ENCODE assay signal across 23 cellular contexts in genomic region chr1:34774967-34775366, GRCh38. TPM values are rescaled to one million over a fixed set of nuclear protein-coding genes. Genes with fewer than 3 reads are reported as not detected.
DNase-seq lines count a peak whose midpoint lies in the region; ATAC-seq, FAIRE-seq and TF ChIP-seq lines count a peak whose summit lies in the region.
"Had no signal": no experiment of that assay in that cellular context is flagged by ENCODE, and none has a peak within 500 bp of the region (broad histone marks: within the 10 kb centered on the region; RNA-seq: fewer than 3 reads in every experiment).

No MANE protein-coding gene starts in this region.

- H2AK5ac ChIP-seq in mesendoderm (ENCODE audit: low read length): no peak overlapping the region

- WGBS in K562 (ENCODE audit: insufficient coverage, low coverage, missing lambda C conversion rate): 4% methylated on average over 7 of the region's 7 CpGs
- WGBS in mesendoderm (ENCODE audit: extremely low coverage, insufficient coverage, low lambda C conversion rate): no CpG with 5 or more reads among the region's 7 CpGs
- 65 to 81% (median 78%) methylated on average over 7 of the region's 7 CpGs for WGBS in spleen, 5 donors

- peak; percentile 59; the same call in 2 of the 3 replicates for ATAC-seq in K562
- no peak for ATAC-seq in HG03097 (IDR thresholded peaks at IDR 0.05; ENCODE audit: low FRiP score, unreplicated experiment)

- intact Hi-C loops in K562 (cut with micrococcal nuclease): no loop called here
- intact Hi-C loops in spleen (cut with DNase I; ENCODE audit: low total_unique reads): no loop called here
- intact Hi-C loops in dorsolateral prefrontal cortex (cut with DNase I): no loop called here

- H3K9me3 ChIP-seq in K562 (replicated peaks; ENCODE audit: control insufficient read depth, insufficient read depth, low read depth, low read length) (no peaks in the 10 kb centered on the region), spleen (no peaks in the 10 kb centered on the region)
- H3K9me3 ChIP-seq: HAP-1 had no signal

- H3K56ac ChIP-seq in mesendoderm (ENCODE audit: low read length): peak overlapping the region; percentile 72

- H3K23ac ChIP-seq in mesendoderm (ENCODE audit: low read length): no peak overlapping the region

- no peak overlapping the region for H3K4ac ChIP-seq in mesendoderm (ENCODE audit: low read depth, low read length)

- no peaks in the 10 kb centered on the region for H3K79me1 ChIP-seq in mesendoderm (ENCODE audit: low read length)

- in situ Hi-C loops in K562 (cut with MboI): no loop called here
- in situ Hi-C loops in brain microvascular endothelial cell (cut with HindIII; ENCODE audit: low pct_ligation_motif_present, low sequenced_read_pairs): no loop called here

- H3K9ac ChIP-seq in K562 (ENCODE audit: insufficient read depth in 1 of 2, low read depth in 2 of 2, low read length in 2 of 2) (no peak overlapping the region), mesendoderm (ENCODE audit: low read length) (no peak overlapping the region)

- H2BK5ac ChIP-seq in mesendoderm (ENCODE audit: low read length): no peak overlapping the region

- H3K27ac ChIP-seq in K562 (ENCODE audit: extremely low read depth, low read depth, low read length): no peak overlapping the region
- no peak overlapping the region for H3K27ac ChIP-seq in mesendoderm (ENCODE audit: low read depth, low read length)
- no peak overlapping the region for H3K27ac ChIP-seq in spleen
- no peak overlapping the region for H3K27ac ChIP-seq in dorsolateral prefrontal cortex
- H3K27ac ChIP-seq in brain microvascular endothelial cell: no peak overlapping the region

- H3K18ac ChIP-seq in mesendoderm (ENCODE audit: low read length): no peak overlapping the region

- H3K27me3 ChIP-seq in K562 (ENCODE audit: control insufficient read depth in 2 of 2, insufficient read depth in 2 of 2, low read length in 2 of 2) (peaks cover 41 to 47% of the 10 kb centered on the region in 2 experiments), mesendoderm (ENCODE audit: insufficient read depth, low read length, poor library complexity) (no peaks in the 10 kb centered on the region), spleen (replicated peaks in 1 of 7) (peaks cover 0 to 49% (median 0%) of the 10 kb centered on the region in 7 donors), dorsolateral prefrontal cortex (peaks cover 0 to 16% (median 0%) of the 10 kb centered on the region in 45 donors), brain microvascular endothelial cell (replicated peaks) (peaks cover 2% of the 10 kb centered on the region)

- H3K79me2 ChIP-seq in K562 (ENCODE audit: control insufficient read depth, insufficient read depth, low read length) (no peaks in the 10 kb centered on the region), mesendoderm (ENCODE audit: control insufficient read depth, insufficient read depth, low read length) (no peaks in the 10 kb centered on the region)

- POLR2A ChIA-PET in K562 (lab: Yijun Ruan, JAX): interaction anchor here (0.7 kb wide), 1 partner anchor 10 kb away, joined by 3 read pairs; no protein-coding TSS in a partner anchor

- H2AFZ ChIP-seq in K562 (ENCODE audit: low read depth, low read length): no peak overlapping the region

- H3K36me3 ChIP-seq in K562 (ENCODE audit: control insufficient read depth, insufficient read depth, low read length) (no peaks in the 10 kb centered on the region), mesendoderm (ENCODE audit: control insufficient read depth, insufficient read depth, low read length) (no peaks in the 10 kb centered on the region), spleen (no peaks in the 10 kb centered on the region), brain microvascular endothelial cell (replicated peaks) (no peaks in the 10 kb centered on the region)
- H3K36me3 ChIP-seq: HAP-1 had no signal

- H2BK15ac ChIP-seq in mesendoderm (replicated peaks; ENCODE audit: low read depth): no peak overlapping the region

- TF ChIP-seq RAD21 in K562 (CRISPR knock-in tag; conservative IDR thresholded peaks at IDR 0.05 in 1 of 2, IDR thresholded peaks at IDR 0.05 in 1 of 2): no peak

- H3K9me1 ChIP-seq in K562 (ENCODE audit: control insufficient read depth, insufficient read depth, low read length): no peaks in the 10 kb centered on the region

- CTCF ChIA-PET in K562 (lab: Yijun Ruan, JAX; ENCODE audit: low intra/inter-chr PET ratio): no interaction called here

- BruUV-seq in K562 (replicated peaks; lab: Mats Ljungman, UMichigan): no TSS peak

- H4K5ac ChIP-seq in mesendoderm (ENCODE audit: low read length): no peak overlapping the region

- no peak overlapping the region for H2BK120ac ChIP-seq in mesendoderm (ENCODE audit: low read depth, low read length)

- 0 out of 2 replicates have a peak, but pooled peaks cover 3% of the 10 kb centered on the region for H4K20me1 ChIP-seq in K562 (replicated peaks; ENCODE audit: control insufficient read depth, insufficient read depth, low read length)

- H3K4me3 ChIP-seq in K562: no peak overlapping the region
- H3K4me3 ChIP-seq in epithelial cell of proximal tubule (ENCODE audit: low read depth, low read length): no peak overlapping the region
- no peak overlapping the region for H3K4me3 ChIP-seq in mesendoderm (ENCODE audit: low read length)
- no peak overlapping the region for H3K4me3 ChIP-seq in spleen
- no peak overlapping the region for H3K4me3 ChIP-seq in dorsolateral prefrontal cortex
- no peak overlapping the region for H3K4me3 ChIP-seq in brain microvascular endothelial cell (ENCODE audit: low read depth, low read length)
- H3K4me3 ChIP-seq: HAP-1 had no signal

- no peak overlapping the region for H3K4me2 ChIP-seq in K562 (ENCODE audit: insufficient read depth, low read length)
- H3K4me2 ChIP-seq in mesendoderm (ENCODE audit: low read length): no peak overlapping the region

- DNase-seq in K562 (ENCODE audit: extremely low read depth in 1 of 4, low spot score in 3 of 4) (no peak), epithelial cell of proximal tubule (ENCODE audit: low read depth) (no peak), mesendoderm (no peak), spleen (peak; percentile 39), dorsolateral prefrontal cortex (no peak), brain microvascular endothelial cell (no peak), HuH-7 (ENCODE audit: low spot score) (no peak)
- DNase-seq: Calu3; CD4-positive, alpha-beta memory T cell; COR-L47; DMS53; DMS79 treated with DMSO at 0.1 percent for 48 hours; GOT3; HFFc6 had no signal

- no peak for TF ChIP-seq EP300 in K562 (IDR thresholded peaks at IDR 0.05; ENCODE audit: low read length)

- no peak overlapping the region for H4K8ac ChIP-seq in mesendoderm (ENCODE audit: low read depth, low read length)

- FAIRE-seq in K562 (lab: Jason Lieb, UNC): peak; percentile 55
- FAIRE-seq: G401.6, GM12892, H54 had no signal

- H3K4me1 ChIP-seq in K562 (replicated peaks in 1 of 2; ENCODE audit: control insufficient read depth in 2 of 2, insufficient read depth in 2 of 2, low read length in 2 of 2) (no peaks in the 10 kb centered on the region), mesendoderm (ENCODE audit: control insufficient read depth, low read depth, low read length) (no peaks in the 10 kb centered on the region), spleen (no peaks in the 10 kb centered on the region)
- H3K4me1 ChIP-seq: HAP-1 had no signal

- TF ChIP-seq CTCF in K562 (IDR thresholded peaks at IDR 0.05 in 2 of 3, conservative IDR thresholded peaks at IDR 0.05 in 1 of 3; ENCODE audit: insufficient read depth in 2 of 3, low read depth in 1 of 3, low read length in 3 of 3): no peak
- peak; percentile 24 for TF ChIP-seq CTCF in epithelial cell of proximal tubule (conservative IDR thresholded peaks at IDR 0.05; ENCODE audit: low read depth, low read length)
- no peak for TF ChIP-seq CTCF in spleen (IDR thresholded peaks at IDR 0.05 in 8 of 11, conservative IDR thresholded peaks at IDR 0.05 in 3 of 11)
- TF ChIP-seq CTCF in dorsolateral prefrontal cortex (IDR thresholded peaks at IDR 0.05 in 54 of 56, conservative IDR thresholded peaks at IDR 0.05 in 2 of 56; ENCODE audit: low read depth in 1 of 56, partially characterized antibody in 56 of 56): no peak
- TF ChIP-seq CTCF in brain microvascular endothelial cell (IDR thresholded peaks at IDR 0.05; ENCODE audit: low read depth, low read length, missing control alignments): no peak

- TF ChIP-seq POLR2A in K562 (conservative IDR thresholded peaks at IDR 0.05) (no peak), spleen (IDR thresholded peaks at IDR 0.05) (no peak)

RNA-seq across cellular contexts. Expression of gene GJB3, which starts 6.0 kb away (rescaled TPM):
- total RNA-seq in K562 (2011; cell fraction: chromatin; rRNA removed; ENCODE audit: low replicate concordance): not detected in 2 replicates
- total RNA-seq in K562 (2011; cell fraction: nucleolus; rRNA removed): not detected in 2 replicates
- total RNA-seq in K562 (2011; cell fraction: nucleoplasm; rRNA removed): not detected in 2 replicates
- total RNA-seq in K562 (2014; rRNA removed): not detected in 2 replicates
- total RNA-seq in K562 (2014; rRNA removed; fragmentation: Illumina TruSeq; extraction: Trizol): not detected in 2 replicates
- total RNA-seq in K562 (2015; rRNA removed; fragmentation: Illumina TruSeq; extraction: Trizol): not detected in 2 replicates
- not detected in 2 replicates for total RNA-seq in K562 (2021)
- not detected in 2 replicates for polyA plus RNA-seq in K562 (2011; rRNA removed)
- not detected in 2 replicates for polyA plus RNA-seq in K562 (2011; cell fraction: cytosol; rRNA removed)
- polyA plus RNA-seq in K562 (2011; cell fraction: nucleus; rRNA removed): not detected in 2 replicates
- polyA plus RNA-seq in K562 (2012): 0.10 TPM in 1 of 2 replicates, not detected in the other
- not detected in 2 replicates for polyA plus RNA-seq in K562 (2014; fragmentation: Illumina TruSeq; extraction: Trizol)
- not detected for polyA plus RNA-seq in K562 (2014; fragmentation: Nextera tagmentation; extraction: Ambion mirVana)
- polyA plus RNA-seq in K562 (2014; rRNA removed): not detected in 2 replicates
- polyA minus RNA-seq in K562 (2011; rRNA and poly(A)+ RNA removed): not detected in 2 replicates
- polyA minus RNA-seq in K562 (2011; cell fraction: cytosol; rRNA and poly(A)+ RNA removed): not detected in 2 replicates
- polyA minus RNA-seq in K562 (2011; cell fraction: nucleus; rRNA and poly(A)+ RNA removed): not detected in 2 replicates
- total RNA-seq in epithelial cell of proximal tubule: 25.0 and 40.6 TPM in 2 replicates
- polyA plus RNA-seq in mesendoderm (2013, experiment 1 of 2): 1.1 TPM
- polyA plus RNA-seq in mesendoderm (2013, experiment 2 of 2): 1.2 TPM
- total RNA-seq in spleen: not detected
- under 1 TPM; 0.11 to 0.23 (median 0.13) TPM for polyA plus RNA-seq in spleen
- 1 to 10 TPM in 11 of 120 experiments, under 1 TPM in 68, not detected in 41; 0.20 to 2.7 (median 0.49) TPM for total RNA-seq in dorsolateral prefrontal cortex
- total RNA-seq: A673; CD4-positive, alpha-beta memory T cell; Daoy had no signal
- polyA plus RNA-seq: BJ; CD4-positive, alpha-beta memory T cell had no signal

RNA-seq across cellular contexts. Expression of gene GJB4, which starts 15.4 kb away (rescaled TPM):
- total RNA-seq in K562 (2011; cell fraction: chromatin; rRNA removed; ENCODE audit: low replicate concordance): not detected in 2 replicates
- total RNA-seq in K562 (2011; cell fraction: nucleolus; rRNA removed): not detected in 2 replicates
- total RNA-seq in K562 (2011; cell fraction: nucleoplasm; rRNA removed): not detected in 2 replicates
- total RNA-seq in K562 (2014; rRNA removed): not detected in 2 replicates
- not detected in 2 replicates for total RNA-seq in K562 (2014; rRNA removed; fragmentation: Illumina TruSeq; extraction: Trizol)
- not detected in 2 replicates for total RNA-seq in K562 (2015; rRNA removed; fragmentation: Illumina TruSeq; extraction: Trizol)
- total RNA-seq in K562 (2021): not detected in 2 replicates
- polyA plus RNA-seq in K562 (2011; rRNA removed): 0.03 TPM in 1 of 2 replicates, not detected in the other
- not detected in 2 replicates for polyA plus RNA-seq in K562 (2011; cell fraction: cytosol; rRNA removed)
- polyA plus RNA-seq in K562 (2011; cell fraction: nucleus; rRNA removed): not detected in 2 replicates
- 0.03 TPM in 1 of 2 replicates, not detected in the other for polyA plus RNA-seq in K562 (2012)
- not detected in 2 replicates for polyA plus RNA-seq in K562 (2014; fragmentation: Illumina TruSeq; extraction: Trizol)
- not detected for polyA plus RNA-seq in K562 (2014; fragmentation: Nextera tagmentation; extraction: Ambion mirVana)
- polyA plus RNA-seq in K562 (2014; rRNA removed): not detected in 2 replicates
- not detected in 2 replicates for polyA minus RNA-seq in K562 (2011; rRNA and poly(A)+ RNA removed)
- polyA minus RNA-seq in K562 (2011; cell fraction: cytosol; rRNA and poly(A)+ RNA removed): not detected in 2 replicates
- polyA minus RNA-seq in K562 (2011; cell fraction: nucleus; rRNA and poly(A)+ RNA removed): not detected in 2 replicates
- 0.87 and 2.9 TPM in 2 replicates for total RNA-seq in epithelial cell of proximal tubule
- 0.15 TPM for polyA plus RNA-seq in mesendoderm (2013, experiment 1 of 2)
- 0.15 TPM for polyA plus RNA-seq in mesendoderm (2013, experiment 2 of 2)
- total RNA-seq in spleen: not detected
- polyA plus RNA-seq in spleen: not detected
- total RNA-seq in dorsolateral prefrontal cortex: under 1 TPM in 11 of 120 experiments, not detected in 109; 0.17 to 0.37 (median 0.28) TPM
- total RNA-seq: A172; A673; CD4-positive, alpha-beta memory T cell; HFFc6 had no signal
- polyA plus RNA-seq: BJ; CD4-positive, alpha-beta memory T cell had no signal

RNA-seq across cellular contexts. Expression of gene GJA4, which starts 17.8 kb away (rescaled TPM):
- total RNA-seq in K562 (2011; cell fraction: chromatin; rRNA removed; ENCODE audit: low replicate concordance): 0.23 TPM in 1 of 2 replicates, not detected in the other
- total RNA-seq in K562 (2011; cell fraction: nucleolus; rRNA removed): 0.39 and 0.50 TPM in 2 replicates
- total RNA-seq in K562 (2011; cell fraction: nucleoplasm; rRNA removed): 0.37 TPM in 1 of 2 replicates, not detected in the other
- total RNA-seq in K562 (2014; rRNA removed) (0.08 TPM in 1 of 2 replicates, not detected in the other), K562 (2014; rRNA removed; fragmentation: Illumina TruSeq; extraction: Trizol) (not detected in 2 replicates), K562 (2015; rRNA removed; fragmentation: Illumina TruSeq; extraction: Trizol) (not detected in 2 replicates), K562 (2021) (0.16 TPM in 1 of 2 replicates, not detected in the other), epithelial cell of proximal tubule (not detected in 2 replicates), spleen (10 to 100 TPM in 3 of 7 donors, 1 to 10 TPM in 4; 7.6 to 20.6 (median 8.7) TPM), dorsolateral prefrontal cortex (10 to 100 TPM in 15 of 120 experiments, 1 to 10 TPM in 105; 1.3 to 19.5 (median 5.2) TPM)
- polyA plus RNA-seq in K562 (2011; rRNA removed) (0.05 and 0.24 TPM in 2 replicates), K562 (2014; fragmentation: Illumina TruSeq; extraction: Trizol) (0.10 TPM in 1 of 2 replicates, not detected in the other), K562 (2014; fragmentation: Nextera tagmentation; extraction: Ambion mirVana) (not detected), K562 (2014; rRNA removed) (not detected in 2 replicates), spleen (1 to 10 TPM; 1.3 to 7.3 (median 7.0) TPM)
- polyA plus RNA-seq in K562 (2011; cell fraction: cytosol; rRNA removed): 0.03 and 1.1 TPM in 2 replicates
- 0.07 and 0.82 TPM in 2 replicates for polyA plus RNA-seq in K562 (2011; cell fraction: nucleus; rRNA removed)
- polyA plus RNA-seq in K562 (2012): 0.08 and 0.09 TPM in 2 replicates
- 0.28 TPM in 1 of 2 replicates, not detected in the other for polyA minus RNA-seq in K562 (2011; rRNA and poly(A)+ RNA removed)
- polyA minus RNA-seq in K562 (2011; cell fraction: cytosol; rRNA and poly(A)+ RNA removed): 0.57 TPM in 1 of 2 replicates, not detected in the other
- 0.27 TPM in 1 of 2 replicates, not detected in the other for polyA minus RNA-seq in K562 (2011; cell fraction: nucleus; rRNA and poly(A)+ RNA removed)
- polyA plus RNA-seq in mesendoderm (2013, experiment 1 of 2): 0.81 TPM
- polyA plus RNA-seq in mesendoderm (2013, experiment 2 of 2): 0.83 TPM
- total RNA-seq: A172; A673; Calu3; CD4-positive, alpha-beta memory T cell; Daoy; HFFc6 had no signal
- polyA plus RNA-seq: BJ; CD4-positive, alpha-beta memory T cell had no signal

RNA-seq across cellular contexts. Expression of gene GJB5, which starts 20.1 kb away (rescaled TPM):
- not detected in 2 replicates for total RNA-seq in K562 (2011; cell fraction: chromatin; rRNA removed; ENCODE audit: low replicate concordance)
- total RNA-seq in K562 (2011; cell fraction: nucleolus; rRNA removed): not detected in 2 replicates
- not detected in 2 replicates for total RNA-seq in K562 (2011; cell fraction: nucleoplasm; rRNA removed)
- total RNA-seq in K562 (2014; rRNA removed) (not detected in 2 replicates), K562 (2014; rRNA removed; fragmentation: Illumina TruSeq; extraction: Trizol) (not detected in 2 replicates), K562 (2015; rRNA removed; fragmentation: Illumina TruSeq; extraction: Trizol) (not detected in 2 replicates), K562 (2021) (not detected in 2 replicates), epithelial cell of proximal tubule (0.51 TPM in 1 of 2 replicates, not detected in the other), spleen (not detected), dorsolateral prefrontal cortex (1 to 10 TPM in 74 of 120 experiments, under 1 TPM in 36, not detected in 10; 0.32 to 5.2 (median 1.3) TPM)
- polyA plus RNA-seq in K562 (2011; rRNA removed) (not detected in 2 replicates), K562 (2014; fragmentation: Illumina TruSeq; extraction: Trizol) (not detected in 2 replicates), K562 (2014; fragmentation: Nextera tagmentation; extraction: Ambion mirVana) (under 1 TPM in 1 of 2 experiments, not detected in 1; 0.04 TPM), K562 (2014; rRNA removed) (not detected in 2 replicates), spleen (under 1 TPM in 1 of 3 donors, not detected in 2; 0.06 TPM)
- 0.07 TPM in 1 of 2 replicates, not detected in the other for polyA plus RNA-seq in K562 (2011; cell fraction: cytosol; rRNA removed)
- polyA plus RNA-seq in K562 (2011; cell fraction: nucleus; rRNA removed): not detected in 2 replicates
- 0.10 and 0.39 TPM in 2 replicates for polyA plus RNA-seq in K562 (2012)
- polyA minus RNA-seq in K562 (2011; rRNA and poly(A)+ RNA removed): not detected in 2 replicates
- polyA minus RNA-seq in K562 (2011; cell fraction: cytosol; rRNA and poly(A)+ RNA removed): not detected in 2 replicates
- polyA minus RNA-seq in K562 (2011; cell fraction: nucleus; rRNA and poly(A)+ RNA removed): not detected in 2 replicates
- polyA plus RNA-seq in mesendoderm (2013, experiment 1 of 2): 0.46 TPM
- 0.49 TPM for polyA plus RNA-seq in mesendoderm (2013, experiment 2 of 2)
- total RNA-seq: A172; A673; CD4-positive, alpha-beta memory T cell; Daoy had no signal
- polyA plus RNA-seq: BJ; CD4-positive, alpha-beta memory T cell had no signal
